Comparison of ENCODE assay signal across 1 cellular context in the genomic region with DNA sequence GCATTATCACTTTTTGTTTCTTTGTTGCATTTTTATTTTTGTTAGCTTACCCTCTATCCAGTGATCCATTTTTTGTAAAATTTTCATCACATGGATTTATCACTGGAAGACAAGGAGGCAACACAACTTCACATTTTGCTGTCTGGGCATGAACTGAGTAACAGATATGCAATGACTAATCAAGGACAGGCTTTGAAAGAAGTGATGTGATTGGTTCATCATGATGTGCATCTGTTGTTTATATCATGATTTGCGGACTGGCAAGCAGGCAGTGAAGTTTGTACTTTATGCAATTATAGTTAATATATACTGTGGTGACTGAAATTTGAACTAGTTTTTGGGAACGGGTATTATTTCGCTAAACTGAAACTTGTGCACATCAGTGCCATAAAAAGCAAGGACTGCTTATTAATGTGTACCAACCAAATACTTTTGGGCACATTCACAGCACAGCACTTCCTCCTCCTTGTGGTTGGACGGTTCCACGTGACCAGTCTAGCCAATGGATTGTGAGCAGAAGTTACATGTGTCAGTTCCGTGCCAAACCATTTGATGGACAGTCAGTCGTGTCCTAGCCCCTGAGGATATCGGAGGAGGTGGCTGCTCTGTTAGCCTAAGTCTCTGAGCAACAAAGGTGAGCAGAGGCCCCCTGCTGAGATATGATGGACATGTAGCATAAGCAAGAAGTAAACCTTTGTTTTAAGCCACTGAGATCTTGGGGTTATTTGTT.
TF ChIP-seq lines count a peak whose summit lies in the region.

No MANE protein-coding gene starts in this region.

TF ChIP-seq in H1, 55 proteins besides CTCF, POLR2A, EP300 and RAD21:
- TF ChIP-seq RFX5 (IDR thresholded peaks at IDR 0.05; ENCODE audit: borderline replicate concordance, low read depth, low read length) (no peak), BCL11A (IDR thresholded peaks at IDR 0.05; ENCODE audit: low read depth in 2 of 2, low read length in 2 of 2) (no peak), CHD2 (IDR thresholded peaks at IDR 0.05; ENCODE audit: low read length) (no peak), JUND (IDR thresholded peaks at IDR 0.05; ENCODE audit: low read length) (no peak), CBX5 (IDR thresholded peaks at IDR 0.05; ENCODE audit: low read depth, low read length) (no peak), SP4 (IDR thresholded peaks at IDR 0.05; ENCODE audit: low read length) (no peak), SAP30 (IDR thresholded peaks at IDR 0.05; ENCODE audit: insufficient read depth, insufficient replicate concordance, low read length) (no peak), KDM4A (IDR thresholded peaks at IDR 0.05; ENCODE audit: low read depth, low read length, severe bottlenecking) (no peak), POLR2AphosphoS5 (IDR thresholded peaks at IDR 0.05; ENCODE audit: low read depth, low read length) (no peak), POU5F1 (IDR thresholded peaks at IDR 0.05; ENCODE audit: low read depth, low read length) (no peak), TBP (IDR thresholded peaks at IDR 0.05; ENCODE audit: low read depth, low read length) (no peak)
- TF ChIP-seq, protein P1, sequence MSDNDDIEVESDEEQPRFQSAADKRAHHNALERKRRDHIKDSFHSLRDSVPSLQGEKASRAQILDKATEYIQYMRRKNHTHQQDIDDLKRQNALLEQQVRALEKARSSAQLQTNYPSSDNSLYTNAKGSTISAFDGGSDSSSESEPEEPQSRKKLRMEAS (IDR thresholded peaks at IDR 0.05): no peak
- TF ChIP-seq, protein P2, sequence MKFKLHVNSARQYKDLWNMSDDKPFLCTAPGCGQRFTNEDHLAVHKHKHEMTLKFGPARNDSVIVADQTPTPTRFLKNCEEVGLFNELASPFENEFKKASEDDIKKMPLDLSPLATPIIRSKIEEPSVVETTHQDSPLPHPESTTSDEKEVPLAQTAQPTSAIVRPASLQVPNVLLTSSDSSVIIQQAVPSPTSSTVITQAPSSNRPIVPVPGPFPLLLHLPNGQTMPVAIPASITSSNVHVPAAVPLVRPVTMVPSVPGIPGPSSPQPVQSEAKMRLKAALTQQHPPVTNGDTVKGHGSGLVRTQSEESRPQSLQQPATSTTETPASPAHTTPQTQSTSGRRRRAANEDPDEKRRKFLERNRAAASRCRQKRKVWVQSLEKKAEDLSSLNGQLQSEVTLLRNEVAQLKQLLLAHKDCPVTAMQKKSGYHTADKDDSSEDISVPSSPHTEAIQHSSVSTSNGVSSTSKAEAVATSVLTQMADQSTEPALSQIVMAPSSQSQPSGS (IDR thresholded peaks at IDR 0.05; ENCODE audit: low read length): no peak
TF ChIP-seq in H1: peak in this region for 0.
